In genomic region chr1:84855947-84856660, GRCh38 we compare ENCODE assay signal across 31 cellular contexts. TPM values are rescaled to one million over a fixed set of nuclear protein-coding genes. Genes with fewer than 3 reads are reported as not detected.
A peak's percentile ranks its signal among the peaks of the same experiment; 100 is the strongest.
DNase-seq lines count a peak whose midpoint lies in the region; ATAC-seq, FAIRE-seq and TF ChIP-seq lines count a peak whose summit lies in the region.
"Had no signal": no experiment of that assay in that cellular context is flagged by ENCODE, and none has a peak within 500 bp of the region (broad histone marks: within the 10 kb centered on the region; RNA-seq: fewer than 3 reads in every experiment).

No MANE protein-coding gene starts in this region.

- TF ChIP-seq RAD21 in K562 (CRISPR knock-in tag; conservative IDR thresholded peaks at IDR 0.05 in 1 of 2, IDR thresholded peaks at IDR 0.05 in 1 of 2) = no peak

- CTCF ChIA-PET in K562 (lab: Yijun Ruan, JAX; ENCODE audit: low intra/inter-chr PET ratio) = no interaction called here
- CTCF ChIA-PET in activated naive CD4-positive, alpha-beta T cell treated with anti-CD3 and anti-CD28 coated beads, Interleukin-2, amount 10 ng/mL, durations not matched to agents 7 days and 5 days (lab: Charles Lee) = interaction anchor here (0.7 to 1.8 kb wide), 3 partner anchors 74 to 421 kb away, joined by 3 to 5 read pairs (median 4); no protein-coding TSS in a partner anchor

- H3K27ac ChIP-seq in left ventricle myocardium inferior (replicated peaks) = no peak overlapping the region
- H3K27ac ChIP-seq in K562 (ENCODE audit: extremely low read depth, low read depth, low read length) = no peak overlapping the region
- H3K27ac ChIP-seq in smooth muscle cell (ENCODE audit: low read depth) = peak overlapping the region; percentile 11
- H3K27ac ChIP-seq in WERI-Rb-1 = no peak overlapping the region
- H3K27ac ChIP-seq: PC-9, SJCRH30, transverse colon had no signal

- no peak overlapping the region for H3K4me3 Mint-ChIP-seq in activated naive CD4-positive, alpha-beta T cell treated with anti-CD3 and anti-CD28 coated beads, Interleukin-2, amount 10 ng/mL, durations not matched to agents 7 days and 5 days
- H3K4me3 Mint-ChIP-seq: T-cell had no signal

- ATAC-seq in Right ventricle myocardium superior (ENCODE audit: poor library complexity) (peak; percentile 43), K562 (no peak), omental fat pad (ENCODE audit: low FRiP score) (no peak)
- ATAC-seq: naive thymus-derived CD4-positive, alpha-beta T cell; T-cell had no signal

- H3K9me3 ChIP-seq in left ventricle myocardium inferior (replicated peaks) (no peaks in the 10 kb centered on the region), K562 (replicated peaks; ENCODE audit: control insufficient read depth, insufficient read depth, low read depth, low read length) (no peaks in the 10 kb centered on the region), smooth muscle cell (replicated peaks; ENCODE audit: low read depth) (no peaks in the 10 kb centered on the region), WERI-Rb-1 (ENCODE audit: severe bottlenecking) (no peaks in the 10 kb centered on the region)
- H3K9me3 ChIP-seq: BE2C, Caco-2, SJCRH30, transverse colon had no signal

- H3K4me3 ChIP-seq in left ventricle myocardium inferior (no peak overlapping the region), K562 (no peak overlapping the region), smooth muscle cell (no peak overlapping the region), WERI-Rb-1 (ENCODE audit: low read depth, low read length) (no peak overlapping the region)
- H3K4me3 ChIP-seq: PC-9, SJCRH30, transverse colon had no signal

- DNase-seq in Right ventricle myocardium superior = no peak
- no peak for DNase-seq in left ventricle myocardium inferior
- no peak for DNase-seq in K562 (ENCODE audit: extremely low read depth in 1 of 4, low spot score in 3 of 4)
- peak; percentile 54 for DNase-seq in fibroblast of peridontal ligament (ENCODE audit: extremely low read depth)
- no peak for DNase-seq in smooth muscle cell (lab: John Stamatoyannopoulos, UW; ENCODE audit: unreplicated experiment)
- no peak for DNase-seq in omental fat pad (ENCODE audit: low spot score)
- DNase-seq in WERI-Rb-1 = no peak
- DNase-seq in activated naive CD4-positive, alpha-beta T cell treated with anti-CD3 and anti-CD28 coated beads, Interleukin-2, amount 10 ng/mL, durations not matched to agents 7 days and 5 days = no peak
- DNase-seq: activated CD4-positive, alpha-beta T cell treated with anti-CD3 and anti-CD28 coated beads for 1 hour; activated CD8-positive, alpha-beta memory T cell treated with anti-CD3 and anti-CD28 coated beads for 24 hours; activated gamma-delta T cell; activated T-cell treated with anti-CD3 and anti-CD28 coated beads, Interleukin-2, amount 50 U/mL, for 1 hour; BE2C; Caco-2; GDM1; immature natural killer cell; midbrain; naive thymus-derived CD4-positive, alpha-beta T cell; NCI-H1092 treated with DMSO at 0.1 percent for 48 hours; NCI-H187 treated with DMSO at 0.1 percent for 48 hours; NCI-H2171 treated with DMSO at 0.1 percent for 48 hours; PC-9; SJCRH30; small intestine; stimulated activated CD4-positive, alpha-beta T cell treated with anti-CD3 and anti-CD28 coated beads, Interleukin-1b, Interleukin-23, amount 100 ng/mL, for 48 hours; T-cell; transverse colon had no signal

- BruUV-seq in K562 (replicated peaks; lab: Mats Ljungman, UMichigan) = no TSS peak

- no peaks in the 10 kb centered on the region for H4K20me1 ChIP-seq in K562 (replicated peaks; ENCODE audit: control insufficient read depth, insufficient read depth, low read length)
- H4K20me1 ChIP-seq in smooth muscle cell (ENCODE audit: low read depth) = no peaks in the 10 kb centered on the region

- in situ Hi-C loops in K562 (cut with MboI) = no loop called here

- H3K79me2 ChIP-seq in K562 (ENCODE audit: control insufficient read depth, insufficient read depth, low read length) = no peaks in the 10 kb centered on the region
- no peaks in the 10 kb centered on the region for H3K79me2 ChIP-seq in smooth muscle cell (ENCODE audit: low read depth)

- intact Hi-C loops in Right ventricle myocardium superior (cut with DNase I) (no loop called here), left ventricle myocardium inferior (cut with micrococcal nuclease) (no loop called here), K562 (cut with micrococcal nuclease) (no loop called here)

- peaks cover 67% of the 10 kb centered on the region for H3K4me1 Mint-ChIP-seq in activated naive CD4-positive, alpha-beta T cell treated with anti-CD3 and anti-CD28 coated beads, Interleukin-2, amount 10 ng/mL, durations not matched to agents 7 days and 5 days

- no peak for TF ChIP-seq POLR2A in K562 (conservative IDR thresholded peaks at IDR 0.05)

- H3K36me3 ChIP-seq in left ventricle myocardium inferior (no peaks in the 10 kb centered on the region), K562 (ENCODE audit: control insufficient read depth, insufficient read depth, low read length) (no peaks in the 10 kb centered on the region), smooth muscle cell (ENCODE audit: low read depth) (no peaks in the 10 kb centered on the region), WERI-Rb-1 (no peaks in the 10 kb centered on the region)
- H3K36me3 ChIP-seq: BE2C, SJCRH30, transverse colon had no signal

- no peaks in the 10 kb centered on the region for H3K27me3 Mint-ChIP-seq in activated naive CD4-positive, alpha-beta T cell treated with anti-CD3 and anti-CD28 coated beads, Interleukin-2, amount 10 ng/mL, durations not matched to agents 7 days and 5 days
- H3K27me3 Mint-ChIP-seq: T-cell had no signal

- no peak for TF ChIP-seq EP300 in K562 (IDR thresholded peaks at IDR 0.05; ENCODE audit: low read length)

- no peaks in the 10 kb centered on the region for H3K9me1 ChIP-seq in K562 (ENCODE audit: control insufficient read depth, insufficient read depth, low read length)

- TF ChIP-seq CTCF in left ventricle myocardium inferior (IDR thresholded peaks at IDR 0.05; ENCODE audit: borderline replicate concordance) (no peak), K562 (IDR thresholded peaks at IDR 0.05 in 2 of 3, conservative IDR thresholded peaks at IDR 0.05 in 1 of 3; ENCODE audit: insufficient read depth in 2 of 3, low read depth in 1 of 3, low read length in 3 of 3) (no peak), smooth muscle cell (IDR thresholded peaks at IDR 0.05; ENCODE audit: borderline replicate concordance, insufficient read depth, poor library complexity, severe bottlenecking) (no peak), omental fat pad (IDR thresholded peaks at IDR 0.05) (no peak), WERI-Rb-1 (IDR thresholded peaks at IDR 0.05; ENCODE audit: low read depth, low read length) (no peak)

- H3K27me3 ChIP-seq in left ventricle myocardium inferior (ENCODE audit: low read depth) = no peaks in the 10 kb centered on the region
- peaks cover 0 to 3% of the 10 kb centered on the region in 2 experiments; a peak in 2 of 5 replicates for H3K27me3 ChIP-seq in K562 (ENCODE audit: control insufficient read depth in 2 of 2, insufficient read depth in 2 of 2, low read length in 2 of 2)
- no peaks in the 10 kb centered on the region for H3K27me3 ChIP-seq in smooth muscle cell (ENCODE audit: low read depth)
- no peaks in the 10 kb centered on the region for H3K27me3 ChIP-seq in WERI-Rb-1 (ENCODE audit: insufficient read depth, low read depth, severe bottlenecking)
- H3K27me3 ChIP-seq: BE2C, SJCRH30, transverse colon had no signal

- H2AFZ ChIP-seq in K562 (ENCODE audit: low read depth, low read length) = no peak overlapping the region
- peak overlapping the region; percentile 2 for H2AFZ ChIP-seq in smooth muscle cell (ENCODE audit: low read depth)
- H2AFZ ChIP-seq: PC-9 had no signal

- under 1% methylated on average over 8 of the region's 9 CpGs for WGBS in K562 (ENCODE audit: insufficient coverage, low coverage, missing lambda C conversion rate)
- WGBS in smooth muscle cell (ENCODE audit: low lambda C conversion rate) = 77% methylated on average over 9 of the region's 9 CpGs

- no peak overlapping the region for H3K4me2 ChIP-seq in K562 (ENCODE audit: insufficient read depth, low read length)
- no peak overlapping the region for H3K4me2 ChIP-seq in smooth muscle cell
- H3K4me2 ChIP-seq: PC-9 had no signal

- peaks cover 9% of the 10 kb centered on the region for H3F3A ChIP-seq in smooth muscle cell (ENCODE audit: low read depth)

- H3K9me3 Mint-ChIP-seq in activated naive CD4-positive, alpha-beta T cell treated with anti-CD3 and anti-CD28 coated beads, Interleukin-2, amount 10 ng/mL, durations not matched to agents 7 days and 5 days = peaks cover 5% of the 10 kb centered on the region
- H3K9me3 Mint-ChIP-seq: immature natural killer cell, T-cell had no signal

- POLR2A ChIA-PET in K562 (lab: Yijun Ruan, JAX) = no interaction called here

- H3K9ac ChIP-seq in K562 (ENCODE audit: insufficient read depth in 1 of 2, low read depth in 2 of 2, low read length in 2 of 2) (no peak overlapping the region), smooth muscle cell (ENCODE audit: low read depth) (no peak overlapping the region)

- peaks cover 31% of the 10 kb centered on the region for H3K36me3 Mint-ChIP-seq in activated naive CD4-positive, alpha-beta T cell treated with anti-CD3 and anti-CD28 coated beads, Interleukin-2, amount 10 ng/mL, durations not matched to agents 7 days and 5 days
- H3K36me3 Mint-ChIP-seq: T-cell had no signal

- H3K4me1 ChIP-seq in left ventricle myocardium inferior = peaks cover 24% of the 10 kb centered on the region
- no peaks in the 10 kb centered on the region; a peak in 1 of 5 replicates for H3K4me1 ChIP-seq in K562 (replicated peaks in 1 of 2; ENCODE audit: control insufficient read depth in 2 of 2, insufficient read depth in 2 of 2, low read length in 2 of 2)
- no peaks in the 10 kb centered on the region for H3K4me1 ChIP-seq in smooth muscle cell (ENCODE audit: low read depth)
- H3K4me1 ChIP-seq: Caco-2, SJCRH30 had no signal

- no peak overlapping the region for H3K27ac Mint-ChIP-seq in activated naive CD4-positive, alpha-beta T cell treated with anti-CD3 and anti-CD28 coated beads, Interleukin-2, amount 10 ng/mL, durations not matched to agents 7 days and 5 days

- FAIRE-seq in K562 (lab: Jason Lieb, UNC) = no peak
- FAIRE-seq: frontal cortex, GM19239, small intestine had no signal

RNA-seq across cellular contexts. Expression of gene LPAR3, which starts 36.9 kb away (rescaled TPM):
- total RNA-seq in Right ventricle myocardium superior (16.9 TPM), left ventricle myocardium inferior (16.2 TPM), K562 (2014; rRNA removed) (not detected in 2 replicates), K562 (2014; rRNA removed; fragmentation: Illumina TruSeq; extraction: Trizol) (not detected in 2 replicates), K562 (2015; rRNA removed; fragmentation: Illumina TruSeq; extraction: Trizol) (not detected in 2 replicates), K562 (2021) (0.11 TPM in 2 replicates), smooth muscle cell (0.94 and 2.1 TPM in 2 replicates), omental fat pad (under 1 TPM in 1 of 4 donors, not detected in 3; 0.72 TPM)
- not detected in 2 replicates for total RNA-seq in K562 (2011; cell fraction: chromatin; rRNA removed; ENCODE audit: low replicate concordance)
- total RNA-seq in K562 (2011; cell fraction: nucleolus; rRNA removed) = not detected in 2 replicates
- total RNA-seq in K562 (2011; cell fraction: nucleoplasm; rRNA removed) = not detected in 2 replicates
- polyA plus RNA-seq in K562 (2011; rRNA removed) (not detected in 2 replicates), K562 (2014; fragmentation: Illumina TruSeq; extraction: Trizol) (not detected in 2 replicates), K562 (2014; fragmentation: Nextera tagmentation; extraction: Ambion mirVana) (not detected), K562 (2014; rRNA removed) (not detected in 2 replicates), smooth muscle cell (0.60 and 0.78 TPM in 2 replicates)
- not detected in 2 replicates for polyA plus RNA-seq in K562 (2011; cell fraction: cytosol; rRNA removed)
- not detected in 2 replicates for polyA plus RNA-seq in K562 (2011; cell fraction: nucleus; rRNA removed)
- polyA plus RNA-seq in K562 (2012) = 0.03 TPM in 1 of 2 replicates, not detected in the other
- not detected in 2 replicates for polyA minus RNA-seq in K562 (2011; rRNA and poly(A)+ RNA removed)
- polyA minus RNA-seq in K562 (2011; cell fraction: cytosol; rRNA and poly(A)+ RNA removed) = not detected in 2 replicates
- polyA minus RNA-seq in K562 (2011; cell fraction: nucleus; rRNA and poly(A)+ RNA removed) = not detected in 2 replicates
- total RNA-seq: Caco-2, chondrocyte, osteoblast, PC-9 had no signal
